Comparison of ENCODE assay signal across 1 cellular context in the genomic region with DNA sequence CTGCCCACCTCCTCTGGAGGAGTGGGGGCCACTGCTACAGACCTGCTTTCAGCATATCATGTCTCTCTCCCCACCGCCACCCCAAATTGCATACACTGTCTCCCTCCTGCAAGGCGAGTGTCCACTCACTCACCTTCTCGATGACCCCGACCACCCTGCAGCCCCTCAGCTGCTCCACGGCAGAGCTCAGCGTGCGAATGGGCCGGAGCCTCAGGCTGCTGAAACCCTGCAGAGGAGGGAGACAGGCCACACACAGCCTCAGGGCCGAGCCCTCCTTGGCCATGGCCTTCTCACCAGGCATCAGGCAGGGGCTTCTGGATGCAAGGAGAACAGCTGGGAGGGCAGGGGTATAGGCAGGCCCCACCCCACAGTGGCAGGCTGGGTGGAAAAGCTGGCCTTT.
TF ChIP-seq lines count a peak whose summit lies in the region.

No MANE protein-coding gene starts in this region.

TF ChIP-seq in IMR-90, 13 proteins besides CTCF, POLR2A, EP300 and RAD21:
- no peak for TF ChIP-seq USF2 (IDR thresholded peaks at IDR 0.05; ENCODE audit: low read depth, low read length)
- TF ChIP-seq ELK1 (IDR thresholded peaks at IDR 0.05; ENCODE audit: borderline replicate concordance, low read depth, low read length): no peak
- TF ChIP-seq CEBPB (IDR thresholded peaks at IDR 0.05; ENCODE audit: low read depth, low read length): no peak
- TF ChIP-seq CHD1 (IDR thresholded peaks at IDR 0.05; ENCODE audit: low read depth, low read length): no peak
- TF ChIP-seq BHLHE40 (IDR thresholded peaks at IDR 0.05; ENCODE audit: low read depth, low read length): no peak
- TF ChIP-seq RCOR1 (IDR thresholded peaks at IDR 0.05; ENCODE audit: insufficient replicate concordance, low read length): no peak
- TF ChIP-seq FOS (IDR thresholded peaks at IDR 0.05; ENCODE audit: low read depth, low read length): no peak
- TF ChIP-seq MXI1 (IDR thresholded peaks at IDR 0.05; ENCODE audit: borderline replicate concordance, low read depth, low read length): no peak
- no peak for TF ChIP-seq NFE2L2 (IDR thresholded peaks at IDR 0.05; ENCODE audit: low read depth, low read length)
- no peak for TF ChIP-seq SMC3 (IDR thresholded peaks at IDR 0.05; ENCODE audit: low read depth, low read length)
- TF ChIP-seq RFX5 (IDR thresholded peaks at IDR 0.05; ENCODE audit: low read depth, low read length): no peak
